In genomic region chr20:51419646-51420045, GRCh38 we compare ENCODE assay signal across 21 cellular contexts.
DNase-seq lines count a peak whose midpoint lies in the region; ATAC-seq lines count a peak whose summit lies in the region.
"Had no signal": no experiment of that assay in that cellular context is flagged by ENCODE, and none has a peak within 500 bp of the region (broad histone marks: within the 10 kb centered on the region; RNA-seq: fewer than 3 reads in every experiment).

No MANE protein-coding gene starts in this region.

- peaks cover 82% of the 10 kb centered on the region for H3K4me1 Mint-ChIP-seq in activated CD4-positive, alpha-beta T cell treated with anti-CD3 and anti-CD28 coated beads for 36 hours
- H3K4me1 Mint-ChIP-seq in activated T-helper 17 cell treated with anti-CD3 and anti-CD28 coated beads, Interleukin-2, amount 50 U/mL, for 72 hours: peaks cover 62% of the 10 kb centered on the region
- peaks cover 72 to 83% of the 10 kb centered on the region in 2 donors for H3K4me1 Mint-ChIP-seq in natural killer cell treated with Interleukin-12 subunit alpha and Interleukin-12 subunit beta and Interleukin-15 and Interleukin-18, amount 100 ng/mL, for 72 hours (ENCODE audit: low read depth in 2 of 2)

- H3K4me3 ChIP-seq in HAP-1: no peak overlapping the region
- H3K4me3 ChIP-seq: hepatocyte, right atrium auricular region, suprapubic skin had no signal

- H3K27me3 Mint-ChIP-seq in activated CD4-positive, alpha-beta T cell treated with anti-CD3 and anti-CD28 coated beads for 36 hours: no peaks in the 10 kb centered on the region
- no peaks in the 10 kb centered on the region for H3K27me3 Mint-ChIP-seq in activated T-helper 17 cell treated with anti-CD3 and anti-CD28 coated beads, Interleukin-2, amount 50 U/mL, for 72 hours
- no peaks in the 10 kb centered on the region for H3K27me3 Mint-ChIP-seq in natural killer cell treated with Interleukin-12 subunit alpha and Interleukin-12 subunit beta and Interleukin-15 and Interleukin-18, amount 100 ng/mL, for 72 hours

- H3K27ac Mint-ChIP-seq in activated CD4-positive, alpha-beta T cell treated with anti-CD3 and anti-CD28 coated beads for 36 hours: peak overlapping the region; percentile 5
- H3K27ac Mint-ChIP-seq in activated T-helper 17 cell treated with anti-CD3 and anti-CD28 coated beads, Interleukin-2, amount 50 U/mL, for 72 hours: no peak overlapping the region
- peak overlapping the region; percentile 92 to 98 for H3K27ac Mint-ChIP-seq in natural killer cell treated with Interleukin-12 subunit alpha and Interleukin-12 subunit beta and Interleukin-15 and Interleukin-18, amount 100 ng/mL, for 72 hours
- H3K27ac Mint-ChIP-seq: HFFc6 had no signal

- no peak overlapping the region for H3K4me3 Mint-ChIP-seq in activated CD4-positive, alpha-beta T cell treated with anti-CD3 and anti-CD28 coated beads for 36 hours
- peak overlapping the region; percentile 35 for H3K4me3 Mint-ChIP-seq in activated T-helper 17 cell treated with anti-CD3 and anti-CD28 coated beads, Interleukin-2, amount 50 U/mL, for 72 hours
- peak overlapping the region; percentile 38 for H3K4me3 Mint-ChIP-seq in natural killer cell treated with Interleukin-12 subunit alpha and Interleukin-12 subunit beta and Interleukin-15 and Interleukin-18, amount 100 ng/mL, for 72 hours
- H3K4me3 Mint-ChIP-seq: HFFc6 had no signal

- no peaks in the 10 kb centered on the region for H3K4me1 ChIP-seq in HAP-1
- H3K4me1 ChIP-seq: suprapubic skin had no signal

- POLR2A ChIA-PET in activated CD4-positive, alpha-beta T cell treated with anti-CD3 and anti-CD28 coated beads for 36 hours (lab: Charles Lee): interaction anchor here (0.5 kb wide), 1 partner anchor 55 kb away, joined by 3 read pairs; no protein-coding TSS in a partner anchor

- H3K36me3 ChIP-seq in HAP-1 (replicated peaks): no peaks in the 10 kb centered on the region
- H3K36me3 ChIP-seq: right atrium auricular region, suprapubic skin had no signal

- CTCF ChIA-PET in activated CD4-positive, alpha-beta T cell treated with anti-CD3 and anti-CD28 coated beads for 36 hours (lab: Charles Lee): no interaction called here

- H3K36me3 Mint-ChIP-seq in activated CD4-positive, alpha-beta T cell treated with anti-CD3 and anti-CD28 coated beads for 36 hours (ENCODE audit: low read depth): peaks cover 66% of the 10 kb centered on the region
- H3K36me3 Mint-ChIP-seq in activated T-helper 17 cell treated with anti-CD3 and anti-CD28 coated beads, Interleukin-2, amount 50 U/mL, for 72 hours (ENCODE audit: low read depth): peaks cover 89% of the 10 kb centered on the region
- H3K36me3 Mint-ChIP-seq in natural killer cell treated with Interleukin-12 subunit alpha and Interleukin-12 subunit beta and Interleukin-15 and Interleukin-18, amount 100 ng/mL, for 72 hours: peaks cover 31% of the 10 kb centered on the region

- no peaks in the 10 kb centered on the region for H3K9me3 ChIP-seq in HAP-1
- H3K9me3 ChIP-seq: right atrium auricular region, suprapubic skin had no signal

- intact Hi-C loops in activated CD4-positive, alpha-beta T cell treated with anti-CD3 and anti-CD28 coated beads for 36 hours (cut with DNase I, micrococcal nuclease): loop anchor here (5.0 kb wide), 2 partner anchors 43 to 357 kb away; no protein-coding TSS in a partner anchor

- ATAC-seq in activated CD4-positive, alpha-beta T cell treated with anti-CD3 and anti-CD28 coated beads for 36 hours: no peak
- no peak for ATAC-seq in activated T-helper 17 cell treated with anti-CD3 and anti-CD28 coated beads, Interleukin-2, amount 50 U/mL, for 72 hours (replicated peaks)
- no peak for ATAC-seq in natural killer cell treated with Interleukin-12 subunit alpha and Interleukin-12 subunit beta and Interleukin-15 and Interleukin-18, amount 100 ng/mL, for 72 hours

- no peaks in the 10 kb centered on the region for H3K27me3 ChIP-seq in HAP-1 (ENCODE audit: low read depth)
- H3K27me3 ChIP-seq: hepatocyte, right atrium auricular region, suprapubic skin had no signal

- no peak for DNase-seq in activated CD4-positive, alpha-beta T cell treated with anti-CD3 and anti-CD28 coated beads for 36 hours
- DNase-seq in activated CD4-positive, alpha-beta T cell treated with anti-CD3 and anti-CD28 coated beads for 1 hour: no peak
- peak; percentile 64 for DNase-seq in COLO829 (ENCODE audit: low spot score)
- no peak for DNase-seq in natural killer cell treated with Interleukin-12 subunit alpha and Interleukin-12 subunit beta and Interleukin-15 and Interleukin-18, amount 100 ng/mL, for 72 hours (ENCODE audit: low spot score)
- DNase-seq in SW 1271 (lab: John Stamatoyannopoulos, UW): no peak
- DNase-seq in HAP-1 (ENCODE audit: low spot score in 2 of 2): no peak
- DNase-seq in NCI-H345 (lab: John Stamatoyannopoulos, UW): no peak
- DNase-seq: ACHN; DMS53; GF-D8; HFFc6; islet precursor cell; NCI-H1105 treated with DMSO at 0.1 percent for 48 hours; NCI-H2081 treated with DMSO at 0.1 percent for 48 hours; NCI-H510A; RPMI8226; stimulated activated CD4-positive, alpha-beta T cell treated with anti-CD3 and anti-CD28 coated beads, Interleukin-12 subunit alpha, Interleukin-12 subunit beta, amount 100 ng/mL, for 4 hours had no signal

- H3K9me3 Mint-ChIP-seq in activated CD4-positive, alpha-beta T cell treated with anti-CD3 and anti-CD28 coated beads for 36 hours (ENCODE audit: low read depth): no peaks in the 10 kb centered on the region
- no peaks in the 10 kb centered on the region for H3K9me3 Mint-ChIP-seq in activated T-helper 17 cell treated with anti-CD3 and anti-CD28 coated beads, Interleukin-2, amount 50 U/mL, for 72 hours
- H3K9me3 Mint-ChIP-seq in natural killer cell treated with Interleukin-12 subunit alpha and Interleukin-12 subunit beta and Interleukin-15 and Interleukin-18, amount 100 ng/mL, for 72 hours: no peaks in the 10 kb centered on the region
- H3K9me3 Mint-ChIP-seq: HFFc6 had no signal

- in situ Hi-C loops in HAP-1 (cut with MboI; ENCODE audit: low sequenced_read_pairs): no loop called here
